6 cellular contexts compared by ENCODE assay signal in genomic region chr1:1068374-1069060, GRCh38. TPM values are rescaled to one million over a fixed set of nuclear protein-coding genes. Genes with fewer than 3 reads are reported as not detected.
DNase-seq lines count a peak whose midpoint lies in the region; ATAC-seq, FAIRE-seq and TF ChIP-seq lines count a peak whose summit lies in the region.

No MANE protein-coding gene starts in this region.

- ATAC-seq in memory B cell (ENCODE audit: low read depth): peak; percentile 65
- ATAC-seq in GM19467 (IDR thresholded peaks at IDR 0.05; ENCODE audit: unreplicated experiment): no peak
- no peak for ATAC-seq in omental fat pad (ENCODE audit: low FRiP score)

- peaks cover 14% of the 10 kb centered on the region for H3K4me1 Mint-ChIP-seq in memory B cell

- no peaks in the 10 kb centered on the region for H3K9me3 Mint-ChIP-seq in memory B cell

- H3K4me3 ChIP-seq in AG04449 (ENCODE audit: low read depth, low read length): peak overlapping the region; percentile 85

- DNase-seq in AG04449 (ENCODE audit: low read depth, low spot score) (no peak), HTR-8/SVneo (ENCODE audit: insufficient read length, low spot score) (peak; percentile 48), memory B cell (ENCODE audit: low spot score in 2 of 2) (peak; percentile 82 to 88), omental fat pad (ENCODE audit: low spot score) (no peak)
- DNase-seq in activated effector memory CD4-positive, alpha-beta T cell treated with Interleukin-2 at 50 U/mL for 16 hours: peak; percentile 38

- POLR2A ChIA-PET in AG04449 (lab: Yijun Ruan, JAX): no interaction called here

- peaks cover 2% of the 10 kb centered on the region for H3K36me3 Mint-ChIP-seq in memory B cell

- no peaks in the 10 kb centered on the region for H3K27me3 Mint-ChIP-seq in memory B cell

- peak overlapping the region; percentile 82 for H3K4me3 Mint-ChIP-seq in memory B cell

- TF ChIP-seq CTCF in AG04449 (IDR thresholded peaks at IDR 0.05; ENCODE audit: insufficient read depth, low read length, missing control alignments) (no peak), omental fat pad (IDR thresholded peaks at IDR 0.05) (no peak)

- CTCF ChIA-PET in AG04449 (lab: Yijun Ruan, JAX): interaction anchor here (1.2 to 1.6 kb wide), 2 partner anchors 9 to 84 kb away, joined by 3 to 4 read pairs; no protein-coding TSS in a partner anchor

- FAIRE-seq in HTR-8/SVneo (lab: Jason Lieb, UNC): no peak

- H3K27ac Mint-ChIP-seq in memory B cell: peak overlapping the region; percentile 98

RNA-seq across cellular contexts. Expression of gene RNF223, which starts 5.6 kb away (rescaled TPM):
- total RNA-seq in omental fat pad: not detected

RNA-seq across cellular contexts. Expression of gene C1orf159, which starts 47.4 kb away (rescaled TPM):
- total RNA-seq in omental fat pad: 10 to 100 TPM in 2 of 4 donors, 1 to 10 TPM in 2; 5.6 to 12.0 (median 9.5) TPM

RNA-seq across cellular contexts. Expression of gene AGRN, which starts 48.6 kb away (rescaled TPM):
- 10 to 100 TPM; 17.2 to 42.3 (median 22.6) TPM for total RNA-seq in omental fat pad

RNA-seq across cellular contexts. Expression of gene ISG15, which starts 55.2 kb away (rescaled TPM):
- 10 to 100 TPM; 27.7 to 84.3 (median 32.6) TPM for total RNA-seq in omental fat pad

Comparison
In these comparisons a context has a peak if more than half of its experiments do, and no peak if none do; other contexts are left out.
1. DNase-seq: peak in HTR-8/SVneo (single experiment), activated effector memory CD4-positive, alpha-beta T cell treated with Interleukin-2 at 50 U/mL for 16 hours (single experiment) and memory B cell (2 of 2); none in AG04449 (single experiment) and omental fat pad (single experiment).